29 cellular contexts compared by ENCODE assay signal in the genomic region with DNA sequence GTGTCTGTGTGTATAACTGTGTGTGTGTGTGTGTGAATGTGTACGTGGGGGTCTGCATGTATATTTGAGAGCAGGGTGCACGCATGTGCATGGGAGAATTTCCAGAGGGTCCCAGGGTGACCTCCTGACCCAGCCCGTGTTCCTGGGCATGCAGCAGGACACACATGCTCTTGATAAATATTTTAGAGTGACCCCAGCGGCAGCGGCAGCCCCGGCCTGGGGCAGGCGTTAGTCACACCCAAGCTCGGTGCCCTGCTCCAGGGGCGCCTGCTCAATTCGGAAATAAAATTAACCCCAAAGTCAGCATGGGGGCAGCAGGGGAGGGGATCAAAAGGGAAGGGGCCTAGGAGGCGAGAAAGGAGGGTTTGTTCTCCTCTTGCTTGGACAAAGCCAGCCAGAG.
"Had no signal": no experiment of that assay in that cellular context is flagged by ENCODE, and none has a peak within 500 bp of the region (broad histone marks: within the 10 kb centered on the region; RNA-seq: fewer than 3 reads in every experiment).

No MANE protein-coding gene starts in this region.

- H3K9me3 Mint-ChIP-seq: immature natural killer cell; mesothelial cell of epicardium; natural killer cell treated with Interleukin-12 subunit alpha and Interleukin-12 subunit beta and Interleukin-15 and Interleukin-18, amount 100 ng/mL, for 72 hours; stimulated activated naive CD8-positive, alpha-beta T cell treated with anti-CD3 and anti-CD28 coated beads, Interleukin-15, Interleukin-2, amounts not matched to agents 100 ng/mL and 50 ng/mL, for 24 hours had no signal

- H3K9me3 ChIP-seq: left lung, lower lobe of right lung, mucosa of descending colon, neutrophil, psoas muscle, right lobe of liver, suprapubic skin, thoracic aorta, tibial artery, uterus had no signal

- H2AFZ ChIP-seq: parathyroid adenoma had no signal

- H3K27ac ChIP-seq: left lung, lower lobe of right lung, neutrophil, parathyroid adenoma, psoas muscle, right lobe of liver, suprapubic skin, thoracic aorta, tibial artery, uterus had no signal

- DNase-seq: hypothalamus; immature natural killer cell; kidney; left colon; left lung; lower lobe of right lung; mammary epithelial cell; mesenchymal stem cell; mucosa of descending colon; naive thymus-derived CD4-positive, alpha-beta T cell; occipital lobe; psoas muscle; right lobe of liver; stimulated activated CD4-positive, alpha-beta T cell treated with anti-CD3 and anti-CD28 coated beads, Interleukin-12 subunit alpha, Interleukin-12 subunit beta, amount 100 ng/mL, for 4 hours; stimulated activated CD4-positive, alpha-beta T cell treated with anti-CD3 and anti-CD28 coated beads, Interleukin-15, amount 100 ng/mL, for 24 hours; stimulated activated CD4-positive, alpha-beta T cell treated with anti-CD3 and anti-CD28 coated beads, Interleukin-2, amount 100 ng/mL, for 24 hours; stimulated activated CD4-positive, alpha-beta T cell treated with anti-CD3 and anti-CD28 coated beads, Interleukin-4, amount 100 ng/mL, for 1 hour; stimulated activated naive B cell treated with anti-CD40 and anti-IgM and Interleukin-4, amounts not matched to agents 10 μg/mL and 1 μg/mL and 100 μg/mL, for 72 hours; tibial artery; trophoblast cell; uterus had no signal

- H3K36me3 Mint-ChIP-seq: immature natural killer cell; mesothelial cell of epicardium; naive thymus-derived CD4-positive, alpha-beta T cell; natural killer cell treated with Interleukin-12 subunit alpha and Interleukin-12 subunit beta and Interleukin-15 and Interleukin-18, amount 100 ng/mL, for 72 hours; stimulated activated naive B cell treated with anti-CD40 and anti-IgM and Interleukin-4, amounts not matched to agents 10 μg/mL and 1 μg/mL and 100 μg/mL, for 72 hours had no signal

- H3K4me3 ChIP-seq: left lung, lower lobe of right lung, mucosa of descending colon, psoas muscle, right lobe of liver, smooth muscle cell, suprapubic skin, thoracic aorta, tibial artery, uterus had no signal

- H3K36me3 ChIP-seq: left lung, lower lobe of right lung, neutrophil, right lobe of liver, suprapubic skin, thoracic aorta, tibial artery, uterus had no signal

- H3K4me3 Mint-ChIP-seq: immature natural killer cell; mesothelial cell of epicardium; naive thymus-derived CD4-positive, alpha-beta T cell; natural killer cell treated with Interleukin-12 subunit alpha and Interleukin-12 subunit beta and Interleukin-15 and Interleukin-18, amount 100 ng/mL, for 72 hours; stimulated activated naive B cell treated with anti-CD40 and anti-IgM and Interleukin-4, amounts not matched to agents 10 μg/mL and 1 μg/mL and 100 μg/mL, for 72 hours; stimulated activated naive CD8-positive, alpha-beta T cell treated with anti-CD3 and anti-CD28 coated beads, Interleukin-15, Interleukin-2, amounts not matched to agents 100 ng/mL and 50 ng/mL, for 24 hours had no signal

- H3K27me3 ChIP-seq: right lobe of liver, uterus had no signal

- H3K4me2 ChIP-seq: smooth muscle cell had no signal

- H3K4me1 ChIP-seq: left lung, lower lobe of right lung, parathyroid adenoma, psoas muscle, right lobe of liver, suprapubic skin, tibial artery, uterus had no signal

- ATAC-seq: left colon; left lung; lower lobe of right lung; mucosa of descending colon; naive thymus-derived CD4-positive, alpha-beta T cell; natural killer cell treated with Interleukin-12 subunit alpha and Interleukin-12 subunit beta and Interleukin-15 and Interleukin-18, amount 100 ng/mL, for 72 hours; psoas muscle; right lobe of liver; stimulated activated naive B cell treated with anti-CD40 and anti-IgM and Interleukin-4, amounts not matched to agents 10 μg/mL and 1 μg/mL and 100 μg/mL, for 72 hours had no signal

- H3K27ac Mint-ChIP-seq: immature natural killer cell; mesothelial cell of epicardium; naive thymus-derived CD4-positive, alpha-beta T cell; natural killer cell treated with Interleukin-12 subunit alpha and Interleukin-12 subunit beta and Interleukin-15 and Interleukin-18, amount 100 ng/mL, for 72 hours; stimulated activated naive B cell treated with anti-CD40 and anti-IgM and Interleukin-4, amounts not matched to agents 10 μg/mL and 1 μg/mL and 100 μg/mL, for 72 hours; stimulated activated naive CD8-positive, alpha-beta T cell treated with anti-CD3 and anti-CD28 coated beads, Interleukin-15, Interleukin-2, amounts not matched to agents 100 ng/mL and 50 ng/mL, for 24 hours had no signal

- H3K4me1 Mint-ChIP-seq: immature natural killer cell; mesothelial cell of epicardium; naive thymus-derived CD4-positive, alpha-beta T cell; stimulated activated naive B cell treated with anti-CD40 and anti-IgM and Interleukin-4, amounts not matched to agents 10 μg/mL and 1 μg/mL and 100 μg/mL, for 72 hours had no signal

- H3K9ac ChIP-seq: parathyroid adenoma had no signal
